Comparison of ENCODE assay signal across 10 cellular contexts in the genomic region with DNA sequence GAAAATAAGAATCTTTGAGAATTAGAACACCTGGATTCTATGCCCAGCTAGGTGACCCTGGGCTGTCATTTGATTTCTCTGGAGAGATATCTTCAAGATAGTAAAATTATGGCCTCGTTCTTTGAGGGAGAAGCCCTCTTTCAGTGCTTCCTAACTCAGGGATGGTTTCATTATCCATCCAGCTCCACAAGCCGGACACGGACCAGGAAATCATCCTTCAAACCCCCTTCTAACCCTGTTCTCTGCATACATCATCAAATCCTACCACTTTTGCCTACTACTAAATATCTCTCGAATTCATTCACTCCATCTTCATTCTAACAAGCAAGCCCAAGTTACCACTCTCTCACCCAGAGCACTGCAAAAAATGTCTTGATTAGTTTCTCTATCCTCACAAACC. TPM values are rescaled to one million over a fixed set of nuclear protein-coding genes. Genes with fewer than 3 reads are reported as not detected.
DNase-seq lines count a peak whose midpoint lies in the region; ATAC-seq and TF ChIP-seq lines count a peak whose summit lies in the region.
"Had no signal": no experiment of that assay in that cellular context is flagged by ENCODE, and none has a peak within 500 bp of the region (broad histone marks: within the 10 kb centered on the region; RNA-seq: fewer than 3 reads in every experiment).

No MANE protein-coding gene starts in this region.

- peaks cover 26% of the 10 kb centered on the region for H3K4me1 ChIP-seq in CD4-positive, CD25-positive, alpha-beta regulatory T cell (ENCODE audit: control insufficient read depth, insufficient read depth, low read length, poor library complexity, severe bottlenecking)
- H3K4me1 ChIP-seq in adrenal gland (replicated peaks in 1 of 2) (peaks cover 19 to 42% of the 10 kb centered on the region in 2 donors), muscle layer of duodenum (ENCODE audit: control insufficient read depth in 1 of 2, insufficient read depth in 2 of 2, low read length in 2 of 2) (peaks cover 4 to 21% of the 10 kb centered on the region in 2 donors)
- H3K4me1 ChIP-seq: ascending aorta had no signal

- peaks cover 24% of the 10 kb centered on the region for H3K36me3 Mint-ChIP-seq in CD4-positive, CD25-positive, alpha-beta regulatory T cell

- in situ Hi-C loops in ACHN (cut with HindIII; ENCODE audit: low pct_ligation_motif_present, low pct_unique_long_range_greater_than_20kb, low sequenced_read_pairs): no loop called here

- H3K4me3 Mint-ChIP-seq in CD4-positive, CD25-positive, alpha-beta regulatory T cell: no peak overlapping the region

- no peak for TF ChIP-seq CTCF in adrenal gland (IDR thresholded peaks at IDR 0.05)

- peak overlapping the region; percentile 1 to 66 (median 48) for H3K27ac Mint-ChIP-seq in CD4-positive, CD25-positive, alpha-beta regulatory T cell

- no peak for ATAC-seq in CD4-positive, CD25-positive, alpha-beta regulatory T cell (ENCODE audit: low read depth in 2 of 2)
- ATAC-seq in HG03439 (IDR thresholded peaks at IDR 0.05; ENCODE audit: unreplicated experiment) (peak; percentile 3), HG03095 (IDR thresholded peaks at IDR 0.05; ENCODE audit: unreplicated experiment) (no peak)

- peaks cover 43 to 69% (median 55%) of the 10 kb centered on the region in 4 donors for H3K4me1 Mint-ChIP-seq in CD4-positive, CD25-positive, alpha-beta regulatory T cell

- 40 to 48% (median 47%) methylated on average over 4 of the region's 4 CpGs for WGBS in adrenal gland, 4 donors

- H3K27me3 ChIP-seq in CD4-positive, CD25-positive, alpha-beta regulatory T cell (ENCODE audit: control insufficient read depth, insufficient read depth, low read length): no peaks in the 10 kb centered on the region
- H3K27me3 ChIP-seq in adrenal gland (no peaks in the 10 kb centered on the region), muscle layer of duodenum (ENCODE audit: low read depth, low read length) (no peaks in the 10 kb centered on the region)
- H3K27me3 ChIP-seq: ascending aorta had no signal

- H3K4me3 ChIP-seq in CD4-positive, CD25-positive, alpha-beta regulatory T cell (ENCODE audit: low read depth, low read length): no peak overlapping the region
- H3K4me3 ChIP-seq in adrenal gland: no peak overlapping the region
- no peak overlapping the region for H3K4me3 ChIP-seq in muscle layer of duodenum (ENCODE audit: low read depth in 1 of 2, low read length in 2 of 2)
- H3K4me3 ChIP-seq: ascending aorta had no signal

- no peaks in the 10 kb centered on the region for H3K9me3 Mint-ChIP-seq in CD4-positive, CD25-positive, alpha-beta regulatory T cell

- H3K9me3 ChIP-seq in CD4-positive, CD25-positive, alpha-beta regulatory T cell (ENCODE audit: control insufficient read depth in 2 of 2, low read length in 2 of 2): no peaks in the 10 kb centered on the region
- H3K9me3 ChIP-seq in adrenal gland (replicated peaks in 1 of 3): no peaks in the 10 kb centered on the region
- H3K9me3 ChIP-seq in muscle layer of duodenum (ENCODE audit: control insufficient read depth in 1 of 2, low read length in 2 of 2): no peaks in the 10 kb centered on the region
- H3K9me3 ChIP-seq: ascending aorta had no signal

- TF ChIP-seq POLR2A in adrenal gland (IDR thresholded peaks at IDR 0.05): no peak

- no peak overlapping the region for H3K27ac ChIP-seq in CD4-positive, CD25-positive, alpha-beta regulatory T cell (ENCODE audit: insufficient read depth, low read length, poor library complexity, severe bottlenecking)
- peak overlapping the region; percentile 46 to 86 (median 69) for H3K27ac ChIP-seq in adrenal gland
- peak overlapping the region; percentile 10 for H3K27ac ChIP-seq in muscle layer of duodenum (ENCODE audit: low read length)
- H3K27ac ChIP-seq: ascending aorta had no signal

- intact Hi-C loops in adrenal gland (cut with DNase I): no loop called here

- H3K27me3 Mint-ChIP-seq in CD4-positive, CD25-positive, alpha-beta regulatory T cell: no peaks in the 10 kb centered on the region

- no peak for DNase-seq in CD4-positive, CD25-positive, alpha-beta regulatory T cell
- DNase-seq in adrenal gland (no peak), NCI-H774 (lab: John Stamatoyannopoulos, UW) (no peak), ACHN (no peak), LoVo (ENCODE audit: low spot score) (no peak)
- DNase-seq: DMS53 had no signal

- H3K36me3 ChIP-seq in CD4-positive, CD25-positive, alpha-beta regulatory T cell (ENCODE audit: control insufficient read depth, insufficient read depth, low read length): peaks cover 21% of the 10 kb centered on the region
- no peaks in the 10 kb centered on the region for H3K36me3 ChIP-seq in adrenal gland (replicated peaks in 1 of 2)
- no peaks in the 10 kb centered on the region for H3K36me3 ChIP-seq in muscle layer of duodenum (ENCODE audit: control insufficient read depth in 1 of 2, insufficient read depth in 2 of 2, low read length in 2 of 2)
- H3K36me3 ChIP-seq: ascending aorta had no signal

RNA-seq across cellular contexts. Expression of a gene that starts 57.2 kb away (rescaled TPM):
- total RNA-seq in CD4-positive, CD25-positive, alpha-beta regulatory T cell: 49.7 TPM
- polyA plus RNA-seq in CD4-positive, CD25-positive, alpha-beta regulatory T cell: 10 to 100 TPM; 40.8 to 53.2 (median 46.6) TPM
- total RNA-seq in adrenal gland: 100 to 1,000 TPM in 5 of 8 donors, 10 to 100 TPM in 3; 72.2 to 156 (median 113) TPM
- polyA plus RNA-seq in adrenal gland: 10 to 100 TPM; 73.8 to 94.2 (median 86.2) TPM
